1 cellular context compared by ENCODE assay signal in the genomic region with DNA sequence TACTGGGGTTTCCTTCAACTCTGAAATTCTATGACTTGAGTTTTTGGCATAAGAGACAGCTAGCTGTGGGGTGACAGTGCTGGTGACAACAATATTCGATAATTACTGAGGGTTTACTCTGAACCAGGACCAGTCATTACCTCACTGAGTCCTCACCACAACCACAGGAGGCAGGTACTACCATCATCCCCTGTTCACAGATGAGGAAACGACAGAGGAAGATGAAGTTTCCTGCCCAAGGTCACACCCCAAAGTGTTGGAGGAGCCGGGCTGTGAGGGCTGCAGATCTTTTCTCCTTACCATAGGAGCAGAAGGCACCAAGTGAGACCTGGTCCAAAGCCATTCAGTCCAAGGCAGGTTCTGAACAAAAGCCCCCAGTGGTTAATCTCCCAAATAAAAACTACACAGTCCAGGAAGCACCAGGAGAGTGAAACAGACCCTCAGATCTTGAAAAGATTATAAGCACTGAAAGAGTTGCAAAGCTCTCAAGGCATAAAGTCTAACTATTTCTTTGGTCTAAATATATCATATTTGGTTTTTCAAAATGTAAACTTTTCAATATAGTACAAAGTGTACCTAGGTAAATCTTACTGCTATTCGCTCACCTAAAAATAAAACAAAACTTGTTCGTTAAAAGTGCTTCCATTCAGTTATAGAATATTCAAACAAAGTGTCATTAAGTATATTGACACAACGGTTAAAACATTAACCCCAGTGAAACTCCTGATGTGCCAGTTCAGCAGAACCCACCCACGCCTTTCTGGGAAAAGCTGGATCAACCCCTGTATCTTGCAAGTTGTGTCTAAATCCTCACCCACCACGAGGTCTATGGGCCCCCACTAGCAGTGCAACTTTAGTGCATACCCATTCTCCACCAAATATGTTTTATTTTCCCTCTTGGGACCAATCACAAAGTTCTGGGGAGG.
TF ChIP-seq lines count a peak whose summit lies in the region.

No MANE protein-coding gene starts in this region.

TF ChIP-seq in GM23338, 12 proteins besides CTCF, POLR2A, EP300 and RAD21:
- TF ChIP-seq ZNF462 (CRISPR knock-in tag; IDR thresholded peaks at IDR 0.05) (no peak), JUNB (IDR thresholded peaks at IDR 0.05; ENCODE audit: unreplicated experiment) (no peak), ZNF114 (CRISPR knock-in tag; IDR thresholded peaks at IDR 0.05) (no peak), EZH2phosphoT487 (IDR thresholded peaks at IDR 0.05; ENCODE audit: unreplicated experiment) (no peak), ZNF331 (CRISPR knock-in tag; IDR thresholded peaks at IDR 0.05; ENCODE audit: low read depth) (no peak), CREB1 (CRISPR knock-in tag; IDR thresholded peaks at IDR 0.05; ENCODE audit: low read depth) (no peak), STAT1 (IDR thresholded peaks at IDR 0.05; ENCODE audit: unreplicated experiment) (no peak), REST (IDR thresholded peaks at IDR 0.05; ENCODE audit: unreplicated experiment) (no peak), POLR2AphosphoS5 (IDR thresholded peaks at IDR 0.05; ENCODE audit: low read depth) (no peak), ETS1 (IDR thresholded peaks at IDR 0.05) (no peak), NANOG (IDR thresholded peaks at IDR 0.05; ENCODE audit: borderline replicate concordance) (no peak), EZH2 (IDR thresholded peaks at IDR 0.05; ENCODE audit: low read depth, unreplicated experiment) (no peak)
